ENCODE assay signal across 2 cellular contexts in the genomic region with DNA sequence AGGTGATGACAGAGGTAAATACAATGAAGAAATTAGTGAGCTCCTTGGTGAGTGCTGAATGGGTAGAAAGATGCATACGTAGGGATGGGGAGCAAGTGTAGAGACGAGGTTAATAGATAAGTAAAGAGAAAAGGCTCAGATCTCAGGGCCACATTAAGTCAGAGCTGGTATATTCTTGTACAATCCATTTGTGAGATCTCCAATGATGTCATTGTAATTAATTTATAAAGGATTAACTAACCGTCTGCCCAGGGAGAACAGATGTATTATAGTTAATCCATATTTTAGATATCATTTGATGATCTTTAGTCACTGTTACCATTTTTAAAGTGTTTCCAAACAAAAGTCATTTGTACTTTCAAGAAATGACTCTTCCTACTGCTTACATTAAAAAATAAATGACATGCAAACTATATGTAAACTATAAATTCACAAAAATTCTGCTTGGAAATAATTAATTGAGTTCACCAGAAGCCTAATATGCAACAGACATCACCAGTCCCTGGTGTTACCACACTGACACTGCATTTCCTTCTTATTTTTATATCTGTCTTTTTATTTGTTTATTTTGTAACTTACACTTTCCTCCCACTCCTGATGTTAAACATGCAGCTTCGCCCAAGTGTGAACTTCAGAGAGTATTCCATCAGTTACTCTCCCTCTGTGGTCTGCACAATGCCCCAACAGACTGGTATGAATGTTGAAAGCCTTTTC.
TF ChIP-seq lines count a peak whose summit lies in the region.

No MANE protein-coding gene starts in this region.

TF ChIP-seq in SK-N-SH, 30 proteins besides CTCF, POLR2A, EP300 and RAD21 (continued from another document):
- no peak for TF ChIP-seq EZH2phosphoT487 (IDR thresholded peaks at IDR 0.05; ENCODE audit: borderline replicate concordance, low read depth)

TF ChIP-seq in SK-N-SH treated with all-trans-retinoic acid at 6 μM for 48 hours, 23 proteins besides CTCF, POLR2A, EP300 and RAD21 (continued from another document):
- TF ChIP-seq, protein P1, sequence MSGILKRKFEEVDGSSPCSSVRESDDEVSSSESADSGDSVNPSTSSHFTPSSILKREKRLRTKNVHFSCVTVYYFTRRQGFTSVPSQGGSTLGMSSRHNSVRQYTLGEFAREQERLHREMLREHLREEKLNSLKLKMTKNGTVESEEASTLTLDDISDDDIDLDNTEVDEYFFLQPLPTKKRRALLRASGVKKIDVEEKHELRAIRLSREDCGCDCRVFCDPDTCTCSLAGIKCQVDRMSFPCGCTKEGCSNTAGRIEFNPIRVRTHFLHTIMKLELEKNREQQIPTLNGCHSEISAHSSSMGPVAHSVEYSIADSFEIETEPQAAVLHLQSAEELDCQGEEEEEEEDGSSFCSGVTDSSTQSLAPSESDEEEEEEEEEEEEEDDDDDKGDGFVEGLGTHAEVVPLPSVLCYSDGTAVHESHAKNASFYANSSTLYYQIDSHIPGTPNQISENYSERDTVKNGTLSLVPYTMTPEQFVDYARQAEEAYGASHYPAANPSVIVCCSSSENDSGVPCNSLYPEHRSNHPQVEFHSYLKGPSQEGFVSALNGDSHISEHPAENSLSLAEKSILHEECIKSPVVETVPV (CRISPR knock-in tag; IDR thresholded peaks at IDR 0.05): no peak
- TF ChIP-seq TCF4 (CRISPR knock-in tag; IDR thresholded peaks at IDR 0.05; ENCODE audit: borderline replicate concordance) (no peak), ZFP30 (CRISPR knock-in tag; IDR thresholded peaks at IDR 0.05) (no peak), ESRRG (CRISPR knock-in tag; IDR thresholded peaks at IDR 0.05) (no peak), ZNF70 (CRISPR knock-in tag; IDR thresholded peaks at IDR 0.05) (no peak), RARB (CRISPR knock-in tag; IDR thresholded peaks at IDR 0.05) (no peak)
- TF ChIP-seq, protein P2, sequence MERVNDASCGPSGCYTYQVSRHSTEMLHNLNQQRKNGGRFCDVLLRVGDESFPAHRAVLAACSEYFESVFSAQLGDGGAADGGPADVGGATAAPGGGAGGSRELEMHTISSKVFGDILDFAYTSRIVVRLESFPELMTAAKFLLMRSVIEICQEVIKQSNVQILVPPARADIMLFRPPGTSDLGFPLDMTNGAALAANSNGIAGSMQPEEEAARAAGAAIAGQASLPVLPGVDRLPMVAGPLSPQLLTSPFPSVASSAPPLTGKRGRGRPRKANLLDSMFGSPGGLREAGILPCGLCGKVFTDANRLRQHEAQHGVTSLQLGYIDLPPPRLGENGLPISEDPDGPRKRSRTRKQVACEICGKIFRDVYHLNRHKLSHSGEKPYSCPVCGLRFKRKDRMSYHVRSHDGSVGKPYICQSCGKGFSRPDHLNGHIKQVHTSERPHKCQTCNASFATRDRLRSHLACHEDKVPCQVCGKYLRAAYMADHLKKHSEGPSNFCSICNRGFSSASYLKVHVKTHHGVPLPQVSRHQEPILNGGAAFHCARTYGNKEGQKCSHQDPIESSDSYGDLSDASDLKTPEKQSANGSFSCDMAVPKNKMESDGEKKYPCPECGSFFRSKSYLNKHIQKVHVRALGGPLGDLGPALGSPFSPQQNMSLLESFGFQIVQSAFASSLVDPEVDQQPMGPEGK (CRISPR knock-in tag; IDR thresholded peaks at IDR 0.05; ENCODE audit: borderline replicate concordance): no peak
TF ChIP-seq in SK-N-SH treated with all-trans-retinoic acid at 6 μM for 48 hours: peak in this region for 0.
